Comparison of ENCODE assay signal across 5 cellular contexts in genomic region chr1:16787711-16788110, GRCh38. TPM values are rescaled to one million over a fixed set of nuclear protein-coding genes. Genes with fewer than 3 reads are reported as not detected.
"Had no signal": no experiment of that assay in that cellular context is flagged by ENCODE, and none has a peak within 500 bp of the region (broad histone marks: within the 10 kb centered on the region; RNA-seq: fewer than 3 reads in every experiment).

No MANE protein-coding gene starts in this region.

RNA-seq across cellular contexts. Expression of gene RNU1-4, which starts 47.4 kb away (rescaled TPM):
- total RNA-seq: myocyte had no signal
- polyA plus RNA-seq: hepatocyte; lung; mammary epithelial cell; naive thymus-derived CD4-positive, alpha-beta T cell had no signal
